In the genomic region with DNA sequence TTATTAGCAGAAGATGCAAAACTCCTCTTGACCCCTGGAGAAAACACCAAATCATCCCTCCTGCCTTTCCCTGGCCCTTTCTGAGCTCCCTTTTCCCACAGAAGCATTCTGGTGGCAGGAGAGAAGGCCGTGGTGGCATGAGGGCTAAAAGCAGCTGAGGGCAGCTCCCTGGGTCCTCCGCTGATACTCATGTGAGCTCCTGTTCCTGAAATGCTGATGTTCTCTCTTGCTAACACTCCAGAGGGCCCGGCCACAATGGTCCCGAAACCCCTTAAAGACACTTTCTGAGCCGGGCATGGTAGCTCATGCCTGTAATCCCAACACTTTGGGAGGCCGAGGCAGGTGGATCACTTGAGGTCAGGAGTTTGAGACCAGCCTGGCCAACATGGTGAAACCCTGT, we compare ENCODE assay signal across 4 cellular contexts.
"Had no signal": no experiment of that assay in that cellular context is flagged by ENCODE, and none has a peak within 500 bp of the region (broad histone marks: within the 10 kb centered on the region; RNA-seq: fewer than 3 reads in every experiment).

No MANE protein-coding gene starts in this region.

- DNase-seq: H9, HCEC 1CT, IMR-90 had no signal

- H3K4me3 Mint-ChIP-seq: GM23338, H9 had no signal

- H3K27ac Mint-ChIP-seq: GM23338 had no signal

- H3K4me3 ChIP-seq: GM23338 had no signal

- H3K4me2 ChIP-seq: GM23338 had no signal

- H2AFZ ChIP-seq: GM23338 had no signal
